Comparison of ENCODE assay signal across 10 cellular contexts in the genomic region with DNA sequence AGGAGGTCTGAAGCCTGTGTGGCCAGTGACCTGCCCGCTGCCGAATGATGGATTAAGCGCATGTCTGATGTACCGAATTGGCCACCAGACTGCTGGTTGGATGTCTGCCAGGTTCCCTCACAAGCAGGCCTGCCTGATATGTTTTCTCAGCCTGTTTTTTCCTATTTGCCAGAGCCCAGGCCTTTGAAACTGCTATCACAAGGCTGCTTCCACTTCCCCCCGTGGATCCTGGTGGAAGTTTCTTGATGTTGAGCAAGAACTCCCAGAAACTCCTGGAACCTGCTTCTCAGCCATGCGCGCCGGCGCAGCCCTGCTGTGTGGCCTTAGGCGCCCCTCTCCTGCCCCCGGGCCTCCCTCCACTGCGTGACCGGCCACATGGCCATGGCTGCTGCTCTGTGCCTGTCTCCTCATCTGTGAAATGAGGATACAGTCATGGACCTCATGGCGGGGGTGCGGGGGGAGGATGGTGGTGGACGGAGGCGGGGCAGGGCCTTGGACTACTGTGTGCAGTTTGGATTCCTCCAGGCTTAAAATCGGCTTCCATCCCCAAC. TPM values are rescaled to one million over a fixed set of nuclear protein-coding genes. Genes with fewer than 3 reads are reported as not detected.
A peak's percentile ranks its signal among the peaks of the same experiment; 100 is the strongest.
DNase-seq lines count a peak whose midpoint lies in the region; ATAC-seq and FAIRE-seq lines count a peak whose summit lies in the region.
"Had no signal": no experiment of that assay in that cellular context is flagged by ENCODE, and none has a peak within 500 bp of the region (broad histone marks: within the 10 kb centered on the region; RNA-seq: fewer than 3 reads in every experiment).

No MANE protein-coding gene starts in this region.

- no peak overlapping the region for H2BK5ac ChIP-seq in neuronal stem cell (ENCODE audit: low read length)

- no peak overlapping the region for H2BK12ac ChIP-seq in neuronal stem cell (ENCODE audit: low read length)

- H3K27ac ChIP-seq in neuronal stem cell (replicated peaks; ENCODE audit: low read length), result no peak overlapping the region
- H3K27ac ChIP-seq: uterus had no signal

- no peak for FAIRE-seq in RCC 7860 (lab: Jason Lieb, UNC)

- peak overlapping the region; percentile 31 for H3K9ac ChIP-seq in neuronal stem cell (ENCODE audit: low read depth, low read length, poor library complexity)

- no peak overlapping the region for H3K4ac ChIP-seq in neuronal stem cell (ENCODE audit: low read length)

- no peak overlapping the region for H4K8ac ChIP-seq in neuronal stem cell (ENCODE audit: low read depth, low read length)

- no peaks in the 10 kb centered on the region for H3K4me1 Mint-ChIP-seq in activated T-cell treated with anti-CD3 and anti-CD28 coated beads, Interleukin-2, amount 50 U/mL, for 72 hours (ENCODE audit: low read depth)
- H3K4me1 Mint-ChIP-seq: central memory CD8-positive, alpha-beta T cell had no signal

- no peak overlapping the region for H3K4me3 ChIP-seq in neuronal stem cell (ENCODE audit: low read length in 2 of 2)
- H3K4me3 ChIP-seq: uterus had no signal

- in situ Hi-C loops in G401 (cut with HindIII; ENCODE audit: low sequenced_read_pairs), result no loop called here

- peak overlapping the region; percentile 86 for H3K18ac ChIP-seq in neuronal stem cell (ENCODE audit: low read length)

- DNase-seq in G401 (ENCODE audit: low spot score), result peak; percentile 89
- DNase-seq in SK-N-DZ (ENCODE audit: low spot score), result peak; percentile 61
- DNase-seq in glomerular endothelial cell (ENCODE audit: extremely low read depth, low read depth, low spot score), result peak; percentile 55
- no peak for DNase-seq in neuronal stem cell (ENCODE audit: low spot score)
- no peak for DNase-seq in RCC 7860 (ENCODE audit: low spot score)
- DNase-seq in iPS-NIHi11 (ENCODE audit: low spot score), result no peak
- DNase-seq in activated T-cell treated with anti-CD3 and anti-CD28 coated beads, Interleukin-2, amount 50 U/mL, for 72 hours, result no peak

- no peaks in the 10 kb centered on the region for H3K36me3 Mint-ChIP-seq in activated T-cell treated with anti-CD3 and anti-CD28 coated beads, Interleukin-2, amount 50 U/mL, for 72 hours (ENCODE audit: insufficient read depth in 2 of 2)

- H3K36me3 ChIP-seq in neuronal stem cell (replicated peaks in 1 of 2; ENCODE audit: control insufficient read depth in 2 of 2, insufficient read depth in 2 of 2, low read length in 2 of 2), result no peaks in the 10 kb centered on the region
- H3K36me3 ChIP-seq: uterus had no signal

- peak overlapping the region; percentile 33 for H2BK15ac ChIP-seq in neuronal stem cell (ENCODE audit: low read length)

- H3K27me3 ChIP-seq in neuronal stem cell (ENCODE audit: control insufficient read depth in 3 of 3, insufficient read depth in 3 of 3, low read depth in 1 of 3, low read length in 3 of 3), result no peaks in the 10 kb centered on the region
- H3K27me3 ChIP-seq: uterus had no signal

- no peak overlapping the region for H3K27ac Mint-ChIP-seq in activated T-cell treated with anti-CD3 and anti-CD28 coated beads, Interleukin-2, amount 50 U/mL, for 72 hours

- H3K9me3 ChIP-seq in neuronal stem cell (replicated peaks in 1 of 2; ENCODE audit: control insufficient read depth in 2 of 2, insufficient read depth in 1 of 2, low read depth in 1 of 2, low read length in 2 of 2), result no peaks in the 10 kb centered on the region
- H3K9me3 ChIP-seq: uterus had no signal

- no peaks in the 10 kb centered on the region for H3K27me3 Mint-ChIP-seq in activated T-cell treated with anti-CD3 and anti-CD28 coated beads, Interleukin-2, amount 50 U/mL, for 72 hours (ENCODE audit: low read depth)

- H2BK120ac ChIP-seq in neuronal stem cell (ENCODE audit: low read depth, low read length), result no peak overlapping the region

- no peak overlapping the region for H3K4me2 ChIP-seq in neuronal stem cell (ENCODE audit: insufficient read depth, low read length, poor library complexity, severe bottlenecking)

- no peak overlapping the region for H3K4me3 Mint-ChIP-seq in activated T-cell treated with anti-CD3 and anti-CD28 coated beads, Interleukin-2, amount 50 U/mL, for 72 hours
- H3K4me3 Mint-ChIP-seq: central memory CD8-positive, alpha-beta T cell had no signal

- peak overlapping the region; percentile 57 for H2AK5ac ChIP-seq in neuronal stem cell (ENCODE audit: low read depth, low read length)

- H3K14ac ChIP-seq in neuronal stem cell (ENCODE audit: low read length), result no peak overlapping the region

- peak overlapping the region; percentile 16 for H4K91ac ChIP-seq in neuronal stem cell (ENCODE audit: low read depth, low read length, poor library complexity)

- ATAC-seq in GM21717 (IDR thresholded peaks at IDR 0.05; ENCODE audit: unreplicated experiment), result no peak
- no peak for ATAC-seq in activated T-cell treated with anti-CD3 and anti-CD28 coated beads, Interleukin-2, amount 50 U/mL, for 72 hours (replicated peaks in 1 of 2)

- H3K79me1 ChIP-seq in neuronal stem cell (ENCODE audit: low read depth, low read length), result no peaks in the 10 kb centered on the region

- H3K4me1 ChIP-seq in neuronal stem cell (ENCODE audit: control insufficient read depth in 2 of 2, insufficient read depth in 1 of 2, low read depth in 1 of 2, low read length in 2 of 2), result peaks cover 14 to 17% of the 10 kb centered on the region in 2 donors
- H3K4me1 ChIP-seq: uterus had no signal

- H3K23ac ChIP-seq in neuronal stem cell (ENCODE audit: low read depth, low read length, poor library complexity), result no peak overlapping the region

- H2AFZ ChIP-seq in neuronal stem cell (ENCODE audit: low read length), result peak overlapping the region; percentile 74

- no peaks in the 10 kb centered on the region for H3K9me3 Mint-ChIP-seq in activated T-cell treated with anti-CD3 and anti-CD28 coated beads, Interleukin-2, amount 50 U/mL, for 72 hours
- H3K9me3 Mint-ChIP-seq: central memory CD8-positive, alpha-beta T cell had no signal

- no CpG with 5 or more reads among the region's 18 CpGs for WGBS in neuronal stem cell (ENCODE audit: extremely low coverage in 2 of 2, insufficient read length in 2 of 2, insufficient replicate concordance in 1 of 2), 2 donors

RNA-seq across cellular contexts. Expression of gene CALM1, which starts 56.6 kb away (rescaled TPM):
- total RNA-seq in G401 (2014; rRNA removed; shearing (Covaris generic)), result 159 and 239 TPM in 2 replicates
- 186 and 236 TPM in 2 replicates for polyA plus RNA-seq in SK-N-DZ (2014; cell fraction: cytosol; rRNA removed)
- 125 and 159 TPM in 2 replicates for polyA plus RNA-seq in SK-N-DZ (2014; cell fraction: nucleus; rRNA removed)
- 831 and 869 TPM in 2 replicates for total RNA-seq in glomerular endothelial cell
- 396 TPM for polyA plus RNA-seq in neuronal stem cell (2013, experiment 1 of 2)
- polyA plus RNA-seq in neuronal stem cell (2013, experiment 2 of 2), result 424 TPM
- total RNA-seq in activated T-cell treated with anti-CD3 and anti-CD28 coated beads, Interleukin-2, amount 50 U/mL, for 72 hours, result 100 to 1,000 TPM; 391 to 489 TPM

Comparison
In these comparisons a context has a peak if more than half of its experiments do, and no peak if none do; other contexts are left out.
1. DNase-seq: peak in G401 (single experiment), SK-N-DZ (single experiment) and glomerular endothelial cell (single experiment); none in neuronal stem cell (single experiment), RCC 7860 (single experiment), iPS-NIHi11 (single experiment) and activated T-cell treated with anti-CD3 and anti-CD28 coated beads, Interleukin-2, amount 50 U/mL, for 72 hours (0 of 2).